Comparison of ENCODE assay signal across 8 cellular contexts in genomic region chr14:67704484-67705089, GRCh38. TPM values are rescaled to one million over a fixed set of nuclear protein-coding genes. Genes with fewer than 3 reads are reported as not detected.
A peak's percentile ranks its signal among the peaks of the same experiment; 100 is the strongest.
DNase-seq lines count a peak whose midpoint lies in the region; ATAC-seq lines count a peak whose summit lies in the region.

No MANE protein-coding gene starts in this region.

- H3K27ac Mint-ChIP-seq in activated T-helper 1 cell treated with anti-CD3 and anti-CD28 coated beads, Interleukin-12 subunit alpha, Interleukin-12 subunit beta, Interleukin-2, Interleukin-4 antibody, amounts not matched to agents 30 ng/mL and 10 ng/mL and 1 ng/mL, durations not matched to agents 14 hours and 24 hours and 36 hours = no peak overlapping the region

- DNase-seq in DMS53 treated with DMSO at 0.1 percent for 48 hours (lab: John Stamatoyannopoulos, UW; ENCODE audit: unreplicated experiment) (peak; percentile 67), NCI-H524 treated with DMSO at 0.1 percent for 48 hours (lab: John Stamatoyannopoulos, UW) (peak; percentile 47), glomerular visceral epithelial cell (ENCODE audit: extremely low spot score) (peak; percentile 63), pons (ENCODE audit: low spot score) (peak; percentile 98)
- peak; percentile 12 for DNase-seq in activated T-helper 1 cell treated with anti-CD3 and anti-CD28 coated beads, Interleukin-12 subunit alpha, Interleukin-12 subunit beta, Interleukin-2, Interleukin-4 antibody, amounts not matched to agents 30 ng/mL and 10 ng/mL and 1 ng/mL, durations not matched to agents 14 hours and 24 hours and 36 hours (ENCODE audit: low spot score)

- peaks cover 2% of the 10 kb centered on the region for H3K9me3 Mint-ChIP-seq in activated T-helper 1 cell treated with anti-CD3 and anti-CD28 coated beads, Interleukin-12 subunit alpha, Interleukin-12 subunit beta, Interleukin-2, Interleukin-4 antibody, amounts not matched to agents 30 ng/mL and 10 ng/mL and 1 ng/mL, durations not matched to agents 14 hours and 24 hours and 36 hours

- H3K27me3 Mint-ChIP-seq in activated T-helper 1 cell treated with anti-CD3 and anti-CD28 coated beads, Interleukin-12 subunit alpha, Interleukin-12 subunit beta, Interleukin-2, Interleukin-4 antibody, amounts not matched to agents 30 ng/mL and 10 ng/mL and 1 ng/mL, durations not matched to agents 14 hours and 24 hours and 36 hours (ENCODE audit: insufficient read depth) = peaks cover 4% of the 10 kb centered on the region

- peak; percentile 43 for ATAC-seq in HG02798 (IDR thresholded peaks at IDR 0.05; ENCODE audit: poor library complexity, unreplicated experiment)
- ATAC-seq in GM21737 (IDR thresholded peaks at IDR 0.05; ENCODE audit: unreplicated experiment) = no peak
- no peak for ATAC-seq in GM18519 (IDR thresholded peaks at IDR 0.05; ENCODE audit: low FRiP score, unreplicated experiment)

- H3K4me3 Mint-ChIP-seq in activated T-helper 1 cell treated with anti-CD3 and anti-CD28 coated beads, Interleukin-12 subunit alpha, Interleukin-12 subunit beta, Interleukin-2, Interleukin-4 antibody, amounts not matched to agents 30 ng/mL and 10 ng/mL and 1 ng/mL, durations not matched to agents 14 hours and 24 hours and 36 hours = no peak overlapping the region

- H3K4me1 Mint-ChIP-seq in activated T-helper 1 cell treated with anti-CD3 and anti-CD28 coated beads, Interleukin-12 subunit alpha, Interleukin-12 subunit beta, Interleukin-2, Interleukin-4 antibody, amounts not matched to agents 30 ng/mL and 10 ng/mL and 1 ng/mL, durations not matched to agents 14 hours and 24 hours and 36 hours (ENCODE audit: low read depth) = no peaks in the 10 kb centered on the region

- intact Hi-C loops in activated T-helper 1 cell treated with anti-CD3 and anti-CD28 coated beads, Interleukin-12 subunit alpha, Interleukin-12 subunit beta, Interleukin-2, Interleukin-4 antibody, amounts not matched to agents 30 ng/mL and 10 ng/mL and 1 ng/mL, durations not matched to agents 14 hours and 24 hours and 36 hours (cut with micrococcal nuclease) = loop anchor here (1.0 to 2.0 kb wide), 7 partner anchors 9 to 277 kb away; partner anchors contain the start of genes RDH11 and VTI1B

- no peaks in the 10 kb centered on the region for H3K36me3 Mint-ChIP-seq in activated T-helper 1 cell treated with anti-CD3 and anti-CD28 coated beads, Interleukin-12 subunit alpha, Interleukin-12 subunit beta, Interleukin-2, Interleukin-4 antibody, amounts not matched to agents 30 ng/mL and 10 ng/mL and 1 ng/mL, durations not matched to agents 14 hours and 24 hours and 36 hours (ENCODE audit: low read depth)

RNA-seq across cellular contexts. Expression of gene RDH12, which starts 2.9 kb away (rescaled TPM):
- not detected in 2 replicates for total RNA-seq in activated T-helper 1 cell treated with anti-CD3 and anti-CD28 coated beads, Interleukin-12 subunit alpha, Interleukin-12 subunit beta, Interleukin-2, Interleukin-4 antibody, amounts not matched to agents 30 ng/mL and 10 ng/mL and 1 ng/mL, durations not matched to agents 14 hours and 24 hours and 36 hours

RNA-seq across cellular contexts. Expression of gene RDH11, which starts 9.0 kb away (rescaled TPM):
- total RNA-seq in activated T-helper 1 cell treated with anti-CD3 and anti-CD28 coated beads, Interleukin-12 subunit alpha, Interleukin-12 subunit beta, Interleukin-2, Interleukin-4 antibody, amounts not matched to agents 30 ng/mL and 10 ng/mL and 1 ng/mL, durations not matched to agents 14 hours and 24 hours and 36 hours = 63.2 and 66.1 TPM in 2 replicates

RNA-seq across cellular contexts. Expression of gene VTI1B, which starts 30.2 kb away (rescaled TPM):
- total RNA-seq in activated T-helper 1 cell treated with anti-CD3 and anti-CD28 coated beads, Interleukin-12 subunit alpha, Interleukin-12 subunit beta, Interleukin-2, Interleukin-4 antibody, amounts not matched to agents 30 ng/mL and 10 ng/mL and 1 ng/mL, durations not matched to agents 14 hours and 24 hours and 36 hours = 77.7 and 77.8 TPM in 2 replicates

Comparison
In these comparisons a context has a peak if more than half of its experiments do, and no peak if none do; other contexts are left out.
1. DNase-seq: peak in every context shown above with its lines; median percentile 98 in pons; 67 in DMS53 treated with DMSO at 0.1 percent for 48 hours; 63 in glomerular visceral epithelial cell; 47 in NCI-H524 treated with DMSO at 0.1 percent for 48 hours; 12 in activated T-helper 1 cell treated with anti-CD3 and anti-CD28 coated beads, Interleukin-12 subunit alpha, Interleukin-12 subunit beta, Interleukin-2, Interleukin-4 antibody, amounts not matched to agents 30 ng/mL and 10 ng/mL and 1 ng/mL, durations not matched to agents 14 hours and 24 hours and 36 hours.